ENCODE assay signal across 9 cellular contexts in the genomic region with DNA sequence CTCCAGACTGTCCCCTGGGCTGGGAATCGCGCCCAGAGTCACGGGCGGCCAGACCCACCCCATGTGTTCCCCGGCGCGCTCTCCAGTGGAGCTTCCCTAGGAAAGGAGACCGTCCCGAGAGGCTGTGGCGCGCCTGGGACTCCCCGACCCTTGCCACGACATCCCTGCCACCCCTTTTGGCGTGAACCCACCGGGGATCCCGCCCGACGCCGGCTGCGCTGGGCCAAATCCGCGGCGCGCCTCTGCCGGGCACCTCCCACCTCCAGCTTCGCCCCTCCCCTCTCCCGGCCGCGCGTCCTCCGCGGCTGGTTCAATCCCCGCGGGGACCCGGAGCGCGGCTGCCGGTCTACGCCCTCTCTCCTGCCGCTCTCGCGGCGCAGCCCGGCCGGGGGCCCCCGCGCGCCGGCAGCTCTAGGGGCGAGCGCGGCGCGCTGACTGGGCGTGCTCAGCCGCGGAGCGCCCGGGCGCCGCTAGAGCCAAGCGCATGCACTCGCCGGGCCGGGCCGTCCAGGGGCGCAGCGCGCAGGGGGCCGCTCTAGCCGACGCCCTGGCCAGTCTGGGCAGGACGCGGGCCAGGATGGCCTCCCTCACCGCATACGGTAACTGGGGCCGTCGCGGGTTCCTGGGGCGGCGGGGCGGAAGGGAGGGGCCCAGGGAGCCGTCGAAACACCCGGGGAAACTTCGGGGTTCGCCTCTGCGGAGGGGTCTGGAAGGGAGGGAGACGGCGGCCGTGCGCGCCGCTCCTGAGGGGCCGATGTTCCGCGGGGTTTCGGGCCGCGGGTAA.
A peak's percentile ranks its signal among the peaks of the same experiment; 100 is the strongest.
DNase-seq lines count a peak whose midpoint lies in the region; ATAC-seq and TF ChIP-seq lines count a peak whose summit lies in the region.
"Had no signal": no experiment of that assay in that cellular context is flagged by ENCODE, and none has a peak within 500 bp of the region (broad histone marks: within the 10 kb centered on the region; RNA-seq: fewer than 3 reads in every experiment).

No MANE protein-coding gene starts in this region.

- H3K4me1 ChIP-seq in thoracic aorta (ENCODE audit: control insufficient read depth in 1 of 2, low read depth in 2 of 2), result peaks cover 0 to 9% of the 10 kb centered on the region in 2 donors

- H3K27me3 ChIP-seq in thoracic aorta (replicated peaks; ENCODE audit: insufficient read depth), result no peaks in the 10 kb centered on the region
- H3K27me3 ChIP-seq: BLaER1 had no signal

- DNase-seq in NCI-H146 (lab: John Stamatoyannopoulos, UW) (peak; percentile 42), NCI-H146 treated with DMSO at 0.1 percent for 48 hours (lab: John Stamatoyannopoulos, UW; ENCODE audit: unreplicated experiment) (no peak), astrocyte of the hippocampus (ENCODE audit: low read depth, low spot score) (peak; percentile 62), islet precursor cell (peak; percentile 86), thoracic aorta (ENCODE audit: low spot score) (no peak), GM13977 (ENCODE audit: low spot score) (no peak)
- no peak for DNase-seq in activated CD8-positive, alpha-beta memory T cell treated with anti-CD3 and anti-CD28 coated beads, Interleukin-2, amount 50 U/mL, for 48 hours

- no peak for TF ChIP-seq CTCF in thoracic aorta (IDR thresholded peaks at IDR 0.05)
- no peak for TF ChIP-seq CTCF in GM13977 (IDR thresholded peaks at IDR 0.05; ENCODE audit: extremely low read depth, insufficient read depth, missing control alignments)

- no peaks in the 10 kb centered on the region for H3K9me3 ChIP-seq in thoracic aorta

- peak overlapping the region; percentile 47 for H3K4me3 ChIP-seq in thoracic aorta
- H3K4me3 ChIP-seq: BLaER1 had no signal

- H3K27ac ChIP-seq in thoracic aorta, result no peak overlapping the region
- H3K27ac ChIP-seq: BLaER1 had no signal

- in situ Hi-C loops in GM13977 (cut with MboI; ENCODE audit: low pct_unique_long_range_greater_than_20kb, low sequenced_read_pairs, unreplicated experiment), result no loop called here

- no peak for ATAC-seq in thoracic aorta (ENCODE audit: insufficient number of reproducible peaks, low FRiP score, low read depth)
- no peak for ATAC-seq in GM21825 (IDR thresholded peaks at IDR 0.05; ENCODE audit: unreplicated experiment)

- H3K36me3 ChIP-seq in thoracic aorta, result no peaks in the 10 kb centered on the region
- H3K36me3 ChIP-seq: BLaER1 had no signal

Comparison
In these comparisons a context has a peak if more than half of its experiments do, and no peak if none do; other contexts are left out.
1. DNase-seq: peak in NCI-H146 (single experiment), astrocyte of the hippocampus (single experiment) and islet precursor cell (single experiment); none in NCI-H146 treated with DMSO at 0.1 percent for 48 hours (single experiment), thoracic aorta (single experiment), GM13977 (single experiment) and activated CD8-positive, alpha-beta memory T cell treated with anti-CD3 and anti-CD28 coated beads, Interleukin-2, amount 50 U/mL, for 48 hours (single experiment).